19 cellular contexts compared by ENCODE assay signal in genomic region chr13:94254737-94255136, GRCh38.
DNase-seq lines count a peak whose midpoint lies in the region; ATAC-seq and TF ChIP-seq lines count a peak whose summit lies in the region.
"Had no signal": no experiment of that assay in that cellular context is flagged by ENCODE, and none has a peak within 500 bp of the region (broad histone marks: within the 10 kb centered on the region; RNA-seq: fewer than 3 reads in every experiment).

No MANE protein-coding gene starts in this region.

- intact Hi-C loops in CD4-positive, alpha-beta T cell (cut with DNase I, micrococcal nuclease), result no loop called here

- no peaks in the 10 kb centered on the region for H3K36me3 ChIP-seq in GM23248 (ENCODE audit: low read depth)
- H3K36me3 ChIP-seq: BLaER1 treated with 17β-estradiol and CSF1 and Interleukin-3, amounts not matched to agents 10 nM and 100 nM; HAP-1 had no signal

- DNase-seq in GM23248 (peak; percentile 30), fibroblast of gingiva (ENCODE audit: low read depth) (peak; percentile 54), fibroblast of villous mesenchyme (ENCODE audit: low read depth) (peak; percentile 8), HuH-7 (ENCODE audit: low spot score) (no peak)
- DNase-seq in CD4-positive, alpha-beta T cell, result no peak
- DNase-seq in activated CD4-positive, alpha-beta T cell treated with anti-CD3 and anti-CD28 coated beads for 4 hours, result no peak
- DNase-seq: ACHN; CD8-positive, alpha-beta memory T cell; COR-L47; DMS 273 treated with DMSO at 0.1 percent for 48 hours; DMS53; DND-41; EL had no signal

- H3K79me2 ChIP-seq in GM23248 (ENCODE audit: insufficient read depth), result no peaks in the 10 kb centered on the region

- peaks cover 2% of the 10 kb centered on the region for H3K27me3 Mint-ChIP-seq in CD4-positive, alpha-beta T cell

- H3K36me3 Mint-ChIP-seq in CD4-positive, alpha-beta T cell (ENCODE audit: low read depth), result no peaks in the 10 kb centered on the region

- no peak overlapping the region for H3K4me3 Mint-ChIP-seq in CD4-positive, alpha-beta T cell
- H3K4me3 Mint-ChIP-seq: CD8-positive, alpha-beta memory T cell had no signal

- H3K9me2 ChIP-seq in GM23248 (ENCODE audit: insufficient read depth), result 0 out of 2 replicates have a peak, but pooled peaks cover 4% of the 10 kb centered on the region

- no peak overlapping the region for H3K27ac ChIP-seq in GM23248
- H3K27ac ChIP-seq in CD4-positive, alpha-beta T cell (ENCODE audit: low read depth, low read length), result no peak overlapping the region
- H3K27ac ChIP-seq: BLaER1 treated with 17β-estradiol and CSF1 and Interleukin-3, amounts not matched to agents 10 nM and 100 nM had no signal

- no peaks in the 10 kb centered on the region for H3K9me3 ChIP-seq in GM23248 (ENCODE audit: low read depth)
- H3K9me3 ChIP-seq in CD4-positive, alpha-beta T cell (ENCODE audit: control insufficient read depth, low read length), result no peaks in the 10 kb centered on the region
- H3K9me3 ChIP-seq: BLaER1 treated with 17β-estradiol and CSF1 and Interleukin-3, amounts not matched to agents 10 nM and 100 nM; HAP-1 had no signal

- H3K4me1 ChIP-seq in GM23248 (ENCODE audit: insufficient read depth), result peaks cover 6% of the 10 kb centered on the region
- H3K4me1 ChIP-seq: BLaER1 treated with 17β-estradiol and CSF1 and Interleukin-3, amounts not matched to agents 10 nM and 100 nM; HAP-1 had no signal

- H3K27me3 ChIP-seq in GM23248 (replicated peaks; ENCODE audit: insufficient read depth), result no peaks in the 10 kb centered on the region; the same call in 1 of the 2 replicates
- H3K27me3 ChIP-seq in CD4-positive, alpha-beta T cell (ENCODE audit: control insufficient read depth, insufficient read depth, low read length), result no peaks in the 10 kb centered on the region
- H3K27me3 ChIP-seq: BLaER1 treated with 17β-estradiol and CSF1 and Interleukin-3, amounts not matched to agents 10 nM and 100 nM had no signal

- POLR2A ChIA-PET in CD4-positive, alpha-beta T cell (lab: Charles Lee), result no interaction called here

- in situ Hi-C loops in GM23248 (cut with MboI), result no loop called here

- no peaks in the 10 kb centered on the region for H3K9me3 Mint-ChIP-seq in CD4-positive, alpha-beta T cell

- no peak overlapping the region for H3K27ac Mint-ChIP-seq in CD4-positive, alpha-beta T cell
- H3K27ac Mint-ChIP-seq: CD8-positive, alpha-beta memory T cell had no signal

- TF ChIP-seq CTCF in fibroblast of villous mesenchyme (IDR thresholded peaks at IDR 0.05; ENCODE audit: insufficient read depth, low read depth, low read length), result no peak
- TF ChIP-seq CTCF in CD4-positive, alpha-beta T cell (IDR thresholded peaks at IDR 0.05), result no peak

- no peaks in the 10 kb centered on the region for H3K4me1 Mint-ChIP-seq in CD4-positive, alpha-beta T cell (ENCODE audit: low read depth)

- no peak overlapping the region for H2AFZ ChIP-seq in GM23248

- no peak overlapping the region for H3K4me3 ChIP-seq in GM23248
- H3K4me3 ChIP-seq in fibroblast of villous mesenchyme (ENCODE audit: low read depth, low read length), result no peak overlapping the region
- H3K4me3 ChIP-seq: BLaER1 treated with 17β-estradiol and CSF1 and Interleukin-3, amounts not matched to agents 10 nM and 100 nM; GM12878; HAP-1; K562 had no signal

- H3K9ac ChIP-seq in GM23248, result no peak overlapping the region
- H3K9ac ChIP-seq: BLaER1 treated with 17β-estradiol and CSF1 and Interleukin-3, amounts not matched to agents 10 nM and 100 nM had no signal

- ATAC-seq in SK-N-SH treated with all-trans-retinoic acid at 6 μM for 48 hours (peak; percentile 77), GM18870 (IDR thresholded peaks at IDR 0.05; ENCODE audit: unreplicated experiment) (no peak)
- no peak for ATAC-seq in CD4-positive, alpha-beta T cell (ENCODE audit: poor library complexity)
- ATAC-seq: GM12878, K562 had no signal

- CTCF ChIA-PET in CD4-positive, alpha-beta T cell (lab: Charles Lee), result no interaction called here

- no peaks in the 10 kb centered on the region for H4K20me1 ChIP-seq in GM23248 (ENCODE audit: insufficient read depth)
- H4K20me1 ChIP-seq: BLaER1 treated with 17β-estradiol and CSF1 and Interleukin-3, amounts not matched to agents 10 nM and 100 nM had no signal

- H3K4me2 ChIP-seq in GM23248 (ENCODE audit: unreplicated experiment), result no peak overlapping the region
- H3K4me2 ChIP-seq: BLaER1 treated with 17β-estradiol and CSF1 and Interleukin-3, amounts not matched to agents 10 nM and 100 nM had no signal

- H3F3A ChIP-seq in GM23248 (ENCODE audit: insufficient read depth), result no peaks in the 10 kb centered on the region

TF ChIP-seq in SK-N-SH treated with all-trans-retinoic acid at 6 μM for 48 hours, 23 proteins besides CTCF, POLR2A, EP300 and RAD21:
- TF ChIP-seq ZNF70 (CRISPR knock-in tag; IDR thresholded peaks at IDR 0.05), result no peak
- TF ChIP-seq SNAI2 (CRISPR knock-in tag; IDR thresholded peaks at IDR 0.05), result no peak
- TF ChIP-seq GLIS3 (CRISPR knock-in tag; IDR thresholded peaks at IDR 0.05), result no peak
- no peak for TF ChIP-seq RARB (CRISPR knock-in tag; IDR thresholded peaks at IDR 0.05)
- TF ChIP-seq ZNF565 (CRISPR knock-in tag; conservative IDR thresholded peaks at IDR 0.05; ENCODE audit: low read depth), result no peak
- TF ChIP-seq, protein P1, sequence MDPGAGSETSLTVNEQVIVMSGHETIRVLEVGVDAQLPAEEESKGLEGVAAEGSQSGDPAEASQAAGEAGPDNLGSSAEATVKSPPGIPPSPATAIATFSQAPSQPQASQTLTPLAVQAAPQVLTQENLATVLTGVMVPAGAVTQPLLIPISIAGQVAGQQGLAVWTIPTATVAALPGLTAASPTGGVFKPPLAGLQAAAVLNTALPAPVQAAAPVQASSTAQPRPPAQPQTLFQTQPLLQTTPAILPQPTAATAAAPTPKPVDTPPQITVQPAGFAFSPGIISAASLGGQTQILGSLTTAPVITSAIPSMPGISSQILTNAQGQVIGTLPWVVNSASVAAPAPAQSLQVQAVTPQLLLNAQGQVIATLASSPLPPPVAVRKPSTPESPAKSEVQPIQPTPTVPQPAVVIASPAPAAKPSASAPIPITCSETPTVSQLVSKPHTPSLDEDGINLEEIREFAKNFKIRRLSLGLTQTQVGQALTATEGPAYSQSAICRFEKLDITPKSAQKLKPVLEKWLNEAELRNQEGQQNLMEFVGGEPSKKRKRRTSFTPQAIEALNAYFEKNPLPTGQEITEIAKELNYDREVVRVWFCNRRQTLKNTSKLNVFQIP (CRISPR knock-in tag; IDR thresholded peaks at IDR 0.05; ENCODE audit: borderline replicate concordance, low read depth), result no peak
- no peak for TF ChIP-seq PPARA (CRISPR knock-in tag; IDR thresholded peaks at IDR 0.05; ENCODE audit: borderline replicate concordance)
- no peak for TF ChIP-seq ZFP30 (CRISPR knock-in tag; IDR thresholded peaks at IDR 0.05)
- no peak for TF ChIP-seq OSR1 (CRISPR knock-in tag; IDR thresholded peaks at IDR 0.05)
- TF ChIP-seq, protein P2, sequence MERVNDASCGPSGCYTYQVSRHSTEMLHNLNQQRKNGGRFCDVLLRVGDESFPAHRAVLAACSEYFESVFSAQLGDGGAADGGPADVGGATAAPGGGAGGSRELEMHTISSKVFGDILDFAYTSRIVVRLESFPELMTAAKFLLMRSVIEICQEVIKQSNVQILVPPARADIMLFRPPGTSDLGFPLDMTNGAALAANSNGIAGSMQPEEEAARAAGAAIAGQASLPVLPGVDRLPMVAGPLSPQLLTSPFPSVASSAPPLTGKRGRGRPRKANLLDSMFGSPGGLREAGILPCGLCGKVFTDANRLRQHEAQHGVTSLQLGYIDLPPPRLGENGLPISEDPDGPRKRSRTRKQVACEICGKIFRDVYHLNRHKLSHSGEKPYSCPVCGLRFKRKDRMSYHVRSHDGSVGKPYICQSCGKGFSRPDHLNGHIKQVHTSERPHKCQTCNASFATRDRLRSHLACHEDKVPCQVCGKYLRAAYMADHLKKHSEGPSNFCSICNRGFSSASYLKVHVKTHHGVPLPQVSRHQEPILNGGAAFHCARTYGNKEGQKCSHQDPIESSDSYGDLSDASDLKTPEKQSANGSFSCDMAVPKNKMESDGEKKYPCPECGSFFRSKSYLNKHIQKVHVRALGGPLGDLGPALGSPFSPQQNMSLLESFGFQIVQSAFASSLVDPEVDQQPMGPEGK (CRISPR knock-in tag; IDR thresholded peaks at IDR 0.05; ENCODE audit: borderline replicate concordance), result no peak
- TF ChIP-seq ARNTL (CRISPR knock-in tag; IDR thresholded peaks at IDR 0.05; ENCODE audit: borderline replicate concordance, low read depth), result no peak
- no peak for TF ChIP-seq ZC3H10 (CRISPR knock-in tag; IDR thresholded peaks at IDR 0.05)
- no peak for TF ChIP-seq TOX (CRISPR knock-in tag; IDR thresholded peaks at IDR 0.05; ENCODE audit: borderline replicate concordance)
- TF ChIP-seq, protein P3, sequence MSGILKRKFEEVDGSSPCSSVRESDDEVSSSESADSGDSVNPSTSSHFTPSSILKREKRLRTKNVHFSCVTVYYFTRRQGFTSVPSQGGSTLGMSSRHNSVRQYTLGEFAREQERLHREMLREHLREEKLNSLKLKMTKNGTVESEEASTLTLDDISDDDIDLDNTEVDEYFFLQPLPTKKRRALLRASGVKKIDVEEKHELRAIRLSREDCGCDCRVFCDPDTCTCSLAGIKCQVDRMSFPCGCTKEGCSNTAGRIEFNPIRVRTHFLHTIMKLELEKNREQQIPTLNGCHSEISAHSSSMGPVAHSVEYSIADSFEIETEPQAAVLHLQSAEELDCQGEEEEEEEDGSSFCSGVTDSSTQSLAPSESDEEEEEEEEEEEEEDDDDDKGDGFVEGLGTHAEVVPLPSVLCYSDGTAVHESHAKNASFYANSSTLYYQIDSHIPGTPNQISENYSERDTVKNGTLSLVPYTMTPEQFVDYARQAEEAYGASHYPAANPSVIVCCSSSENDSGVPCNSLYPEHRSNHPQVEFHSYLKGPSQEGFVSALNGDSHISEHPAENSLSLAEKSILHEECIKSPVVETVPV (CRISPR knock-in tag; IDR thresholded peaks at IDR 0.05), result no peak
- TF ChIP-seq BACH2 (CRISPR knock-in tag; IDR thresholded peaks at IDR 0.05; ENCODE audit: borderline replicate concordance), result no peak
- TF ChIP-seq ISL1 (CRISPR knock-in tag; IDR thresholded peaks at IDR 0.05), result no peak
- TF ChIP-seq CSDC2 (CRISPR knock-in tag; IDR thresholded peaks at IDR 0.05), result no peak
- no peak for TF ChIP-seq ZNF8 (CRISPR knock-in tag; IDR thresholded peaks at IDR 0.05)
- no peak for TF ChIP-seq ESRRG (CRISPR knock-in tag; IDR thresholded peaks at IDR 0.05)
- no peak for TF ChIP-seq TCF4 (CRISPR knock-in tag; IDR thresholded peaks at IDR 0.05; ENCODE audit: borderline replicate concordance)

Comparison
In these comparisons a context has a peak if more than half of its experiments do, and no peak if none do; other contexts are left out.
1. DNase-seq: peak in GM23248 (single experiment), fibroblast of gingiva (single experiment) and fibroblast of villous mesenchyme (single experiment); none in CD4-positive, alpha-beta T cell (0 of 10), activated CD4-positive, alpha-beta T cell treated with anti-CD3 and anti-CD28 coated beads for 4 hours (0 of 2) and HuH-7 (single experiment).